Comparison of ENCODE assay signal across 18 cellular contexts in genomic region chr1:154190550-154190949, GRCh38. TPM values are rescaled to one million over a fixed set of nuclear protein-coding genes. Genes with fewer than 3 reads are reported as not detected.
DNase-seq lines count a peak whose midpoint lies in the region; ATAC-seq, FAIRE-seq and TF ChIP-seq lines count a peak whose summit lies in the region.
"Had no signal": no experiment of that assay in that cellular context is flagged by ENCODE, and none has a peak within 500 bp of the region (broad histone marks: within the 10 kb centered on the region; RNA-seq: fewer than 3 reads in every experiment).

No MANE protein-coding gene starts in this region.

- CTCF ChIA-PET in IMR-90 (lab: Yijun Ruan, JAX) (interaction anchor here (0.7 kb wide), 1 partner anchor 13 kb away, joined by 3 read pairs; no protein-coding TSS in a partner anchor), endothelial cell of umbilical vein (lab: Charles Lee) (interaction anchor here (0.9 to 2.0 kb wide), 4 partner anchors 9 to 145 kb away, joined by 3 to 22 read pairs (median 6); partner anchors contain the start of gene UBAP2L), Calu3 (lab: Charles Lee) (interaction anchor here (0.6 kb wide), 1 partner anchor 9 kb away, joined by 3 read pairs; no protein-coding TSS in a partner anchor)

- ATAC-seq in IMR-90 (ENCODE audit: low read depth) (peak; percentile 69), HG03097 (IDR thresholded peaks at IDR 0.05; ENCODE audit: low FRiP score, unreplicated experiment) (no peak), HG03175 (IDR thresholded peaks at IDR 0.05; ENCODE audit: unreplicated experiment) (no peak)
- no peak for ATAC-seq in activated T-cell treated with anti-CD3 and anti-CD28 coated beads, Interleukin-2, amount 50 U/mL, for 72 hours (replicated peaks in 1 of 2)
- ATAC-seq: activated CD4-positive, alpha-beta T cell treated with anti-CD3 and anti-CD28 coated beads for 36 hours; activated naive CD4-positive, alpha-beta T cell treated with anti-CD3 and anti-CD28 coated beads, Interleukin-2, amount 50 U/mL, for 72 hours; sciatic nerve had no signal

- no peak overlapping the region for H3K27ac Mint-ChIP-seq in Calu3 (ENCODE audit: unreplicated experiment)
- H3K27ac Mint-ChIP-seq in activated T-cell treated with anti-CD3 and anti-CD28 coated beads, Interleukin-2, amount 50 U/mL, for 72 hours = no peak overlapping the region
- H3K27ac Mint-ChIP-seq: activated CD4-positive, alpha-beta T cell treated with anti-CD3 and anti-CD28 coated beads for 36 hours; activated naive CD4-positive, alpha-beta T cell treated with anti-CD3 and anti-CD28 coated beads, Interleukin-2, amount 50 U/mL, for 72 hours had no signal

- peaks cover 4% of the 10 kb centered on the region for H3K4me1 ChIP-seq in IMR-90 (ENCODE audit: control insufficient read depth, insufficient read depth, low read length)
- peaks cover 23% of the 10 kb centered on the region for H3K4me1 ChIP-seq in endothelial cell of umbilical vein (ENCODE audit: control insufficient read depth, extremely low read depth, insufficient read depth, low read length)

- H2BK20ac ChIP-seq in IMR-90 (ENCODE audit: low read depth, low read length) = no peak overlapping the region

- no peak overlapping the region for H2AK5ac ChIP-seq in IMR-90 (ENCODE audit: low read depth, low read length)

- H4K5ac ChIP-seq in IMR-90 (ENCODE audit: low read depth, low read length) = no peak overlapping the region

- peaks cover 50% of the 10 kb centered on the region for H3K27me3 Mint-ChIP-seq in Calu3 (ENCODE audit: unreplicated experiment)
- H3K27me3 Mint-ChIP-seq in activated T-cell treated with anti-CD3 and anti-CD28 coated beads, Interleukin-2, amount 50 U/mL, for 72 hours (ENCODE audit: low read depth) = peaks cover 34% of the 10 kb centered on the region

- in situ Hi-C loops in IMR-90 (cut with MboI; ENCODE audit: low sequenced_read_pairs) = no loop called here

- no CpG with 5 or more reads among the region's 1 CpG for WGBS in IMR-90 (ENCODE audit: extremely low coverage in 2 of 2, insufficient read length in 1 of 2), 2 experiments

- TF ChIP-seq CTCF in AG10803 (conservative IDR thresholded peaks at IDR 0.05; ENCODE audit: low read length) = no peak
- no peak for TF ChIP-seq CTCF in IMR-90 (conservative IDR thresholded peaks at IDR 0.05; ENCODE audit: low read depth, low read length)
- TF ChIP-seq CTCF in endothelial cell of umbilical vein (IDR thresholded peaks at IDR 0.05; ENCODE audit: extremely low read depth in 1 of 2, insufficient read depth in 1 of 2, low read depth in 1 of 2, low read length in 2 of 2) = no peak
- no peak for TF ChIP-seq CTCF in Calu3 (IDR thresholded peaks at IDR 0.05; ENCODE audit: unreplicated experiment)

- H4K20me1 ChIP-seq in IMR-90 (ENCODE audit: insufficient read depth, low read length) = no peaks in the 10 kb centered on the region
- H4K20me1 ChIP-seq in endothelial cell of umbilical vein (replicated peaks; ENCODE audit: control insufficient read depth, extremely low read depth, insufficient read depth, low read length) = no peaks in the 10 kb centered on the region
- H4K20me1 ChIP-seq: BLaER1 had no signal

- H3K9me3 ChIP-seq in IMR-90 (ENCODE audit: control insufficient read depth, insufficient read depth, low read length) (no peaks in the 10 kb centered on the region), endothelial cell of umbilical vein (replicated peaks; ENCODE audit: control insufficient read depth, insufficient read depth, low read length) (no peaks in the 10 kb centered on the region)
- H3K9me3 ChIP-seq: BLaER1 had no signal

- H3K9ac ChIP-seq in IMR-90 (ENCODE audit: low read depth, low read length) (no peak overlapping the region), endothelial cell of umbilical vein (replicated peaks; ENCODE audit: extremely low read depth, insufficient read depth, low read length) (no peak overlapping the region)
- H3K9ac ChIP-seq: BLaER1 had no signal

- H3K4me3 ChIP-seq in AG10803 (ENCODE audit: low read length) (no peak overlapping the region), IMR-90 (ENCODE audit: insufficient read depth, low read depth, low read length) (no peak overlapping the region), endothelial cell of umbilical vein (replicated peaks in 1 of 3; ENCODE audit: insufficient read depth in 1 of 3, low read depth in 1 of 3, low read length in 3 of 3) (no peak overlapping the region)
- H3K4me3 ChIP-seq: BLaER1 had no signal

- H3K4me3 Mint-ChIP-seq in Calu3 (ENCODE audit: low read depth, unreplicated experiment) = no peak overlapping the region
- H3K4me3 Mint-ChIP-seq in activated T-cell treated with anti-CD3 and anti-CD28 coated beads, Interleukin-2, amount 50 U/mL, for 72 hours = no peak overlapping the region
- H3K4me3 Mint-ChIP-seq: activated CD4-positive, alpha-beta T cell treated with anti-CD3 and anti-CD28 coated beads for 36 hours; central memory CD8-positive, alpha-beta T cell; neural crest cell had no signal

- no peak overlapping the region for H3K56ac ChIP-seq in IMR-90 (ENCODE audit: extremely low read depth, insufficient read depth, low read length)

- H3K4ac ChIP-seq in IMR-90 (ENCODE audit: low read depth, low read length) = no peak overlapping the region

- H4K91ac ChIP-seq in IMR-90 (ENCODE audit: insufficient read depth, low read depth, low read length) = no peak overlapping the region

- no TSS peak for BruUV-seq in IMR-90 (replicated peaks; lab: Mats Ljungman, UMichigan)
- no TSS peak for BruUV-seq in endothelial cell of umbilical vein (replicated peaks; lab: Mats Ljungman, UMichigan)
- BruUV-seq in Calu3 (replicated peaks; lab: Mats Ljungman, UMichigan) = no TSS peak

- H4K8ac ChIP-seq in IMR-90 (ENCODE audit: low read depth in 2 of 2, low read length in 2 of 2) = no peak overlapping the region

- H3K79me2 ChIP-seq in endothelial cell of umbilical vein (ENCODE audit: control insufficient read depth, insufficient read depth, low read length) = no peaks in the 10 kb centered on the region

- H3K4me2 ChIP-seq in IMR-90 (ENCODE audit: low read depth, low read length) (peak overlapping the region; percentile 14; the same call in 1 of the 2 replicates), endothelial cell of umbilical vein (ENCODE audit: insufficient read depth, low read length) (peak overlapping the region; percentile 8)
- H3K4me2 ChIP-seq: BLaER1 had no signal

- no peak overlapping the region for H2BK5ac ChIP-seq in IMR-90 (ENCODE audit: low read depth, low read length, poor library complexity, severe bottlenecking)

- H2BK15ac ChIP-seq in IMR-90 (ENCODE audit: low read depth, low read length) = 0 out of 3 replicates have a peak overlapping the region, but pooled peaks have one; percentile 29

- FAIRE-seq in endothelial cell of umbilical vein (lab: Jason Lieb, UNC) = peak; percentile 82

- H3K27ac ChIP-seq in IMR-90 (ENCODE audit: insufficient read depth, low read length) (no peak overlapping the region), endothelial cell of umbilical vein (ENCODE audit: insufficient read depth, low read depth, low read length) (no peak overlapping the region)
- H3K27ac ChIP-seq: BLaER1 had no signal

- TF ChIP-seq POLR2A in IMR-90 (IDR thresholded peaks at IDR 0.05; ENCODE audit: low read depth, low read length) (no peak), endothelial cell of umbilical vein (IDR thresholded peaks at IDR 0.05; ENCODE audit: low read depth, low read length) (no peak)

- no peak for TF ChIP-seq RAD21 in IMR-90 (IDR thresholded peaks at IDR 0.05; ENCODE audit: low read length)

- H2AFZ ChIP-seq in IMR-90 (replicated peaks; ENCODE audit: low read length, poor library complexity) = no peak overlapping the region
- no peak overlapping the region for H2AFZ ChIP-seq in endothelial cell of umbilical vein (ENCODE audit: low read depth, low read length)

- H3K27me3 ChIP-seq in IMR-90 (ENCODE audit: control insufficient read depth, insufficient read depth, low read length) (peaks cover 27% of the 10 kb centered on the region), endothelial cell of umbilical vein (ENCODE audit: control insufficient read depth in 2 of 2, insufficient read depth in 2 of 2, low read length in 2 of 2) (peaks cover 14% of the 10 kb centered on the region in 2 experiments)
- H3K27me3 ChIP-seq: BLaER1 had no signal

- dilution Hi-C loops in IMR-90 (cut with HindIII; ENCODE audit: low sequenced_read_pairs, unreplicated experiment) (no loop called here), endothelial cell of umbilical vein (cut with MboI; ENCODE audit: extremely low pct_ligation_motif_present, low sequenced_read_pairs) (no loop called here)

- no peaks in the 10 kb centered on the region for H3K36me3 Mint-ChIP-seq in Calu3 (ENCODE audit: insufficient read depth, unreplicated experiment)
- H3K36me3 Mint-ChIP-seq in activated T-cell treated with anti-CD3 and anti-CD28 coated beads, Interleukin-2, amount 50 U/mL, for 72 hours (ENCODE audit: insufficient read depth in 2 of 2) = no peaks in the 10 kb centered on the region
- H3K36me3 Mint-ChIP-seq: activated naive CD4-positive, alpha-beta T cell treated with anti-CD3 and anti-CD28 coated beads, Interleukin-2, amount 50 U/mL, for 72 hours had no signal

- no peaks in the 10 kb centered on the region for H3K79me1 ChIP-seq in IMR-90 (ENCODE audit: low read depth in 1 of 2, low read length in 2 of 2)

- H3K18ac ChIP-seq in IMR-90 (ENCODE audit: low read depth, low read length) = no peak overlapping the region

- H3K4me1 Mint-ChIP-seq in Calu3 (ENCODE audit: low read depth, unreplicated experiment) = peaks cover 14% of the 10 kb centered on the region
- H3K4me1 Mint-ChIP-seq in activated T-cell treated with anti-CD3 and anti-CD28 coated beads, Interleukin-2, amount 50 U/mL, for 72 hours (ENCODE audit: low read depth) = peaks cover 20% of the 10 kb centered on the region
- H3K4me1 Mint-ChIP-seq: central memory CD8-positive, alpha-beta T cell had no signal

- H3K36me3 ChIP-seq in IMR-90 (ENCODE audit: control insufficient read depth, insufficient read depth, low read length) = no peaks in the 10 kb centered on the region
- no peaks in the 10 kb centered on the region for H3K36me3 ChIP-seq in endothelial cell of umbilical vein (ENCODE audit: control insufficient read depth in 2 of 2, extremely low read depth in 1 of 2, insufficient read depth in 2 of 2, low read length in 2 of 2)
- H3K36me3 ChIP-seq: BLaER1 had no signal

- POLR2A ChIA-PET in IMR-90 (lab: Charles Lee; ENCODE audit: unreplicated experiment) = no interaction called here
- POLR2A ChIA-PET in endothelial cell of umbilical vein (lab: Charles Lee) = interaction anchor here (1.0 kb wide), 1 partner anchor 9 kb away, joined by 3 read pairs; no protein-coding TSS in a partner anchor

- H3K9me3 Mint-ChIP-seq in Calu3 (ENCODE audit: low read depth, unreplicated experiment) = no peaks in the 10 kb centered on the region
- H3K9me3 Mint-ChIP-seq in activated T-cell treated with anti-CD3 and anti-CD28 coated beads, Interleukin-2, amount 50 U/mL, for 72 hours = no peaks in the 10 kb centered on the region
- H3K9me3 Mint-ChIP-seq: activated naive CD4-positive, alpha-beta T cell treated with anti-CD3 and anti-CD28 coated beads, Interleukin-2, amount 50 U/mL, for 72 hours; central memory CD8-positive, alpha-beta T cell; neural crest cell had no signal

- no peak overlapping the region for H3K14ac ChIP-seq in IMR-90 (replicated peaks; ENCODE audit: low read depth, low read length)

- H3K23ac ChIP-seq in IMR-90 (ENCODE audit: low read depth, low read length) = no peak overlapping the region

- no peak overlapping the region for H2BK120ac ChIP-seq in IMR-90 (ENCODE audit: low read depth, low read length)

- no peak overlapping the region for H2AK9ac ChIP-seq in IMR-90 (replicated peaks; ENCODE audit: low read depth, low read length, poor library complexity)

- DNase-seq in AG10803 (ENCODE audit: low read depth) (peak; percentile 14), IMR-90 (peak; percentile 50), endothelial cell of umbilical vein (ENCODE audit: low read depth, low spot score) (peak; percentile 88), lung microvascular endothelial cell (ENCODE audit: low read depth in 2 of 2) (peak; percentile 77 to 91), Calu3 (no peak)
- DNase-seq in activated T-cell treated with anti-CD3 and anti-CD28 coated beads, Interleukin-2, amount 50 U/mL, for 72 hours = no peak
- DNase-seq: activated CD4-positive, alpha-beta T cell treated with anti-CD3 and anti-CD28 coated beads for 36 hours; hypothalamus; stimulated activated CD4-positive, alpha-beta T cell treated with anti-CD3 and anti-CD28 coated beads, Interleukin-4, amount 100 ng/mL, for 4 hours; trophoblast cell had no signal

- H3K9me1 ChIP-seq in IMR-90 (ENCODE audit: insufficient read depth, low read length) (no peaks in the 10 kb centered on the region), endothelial cell of umbilical vein (replicated peaks; ENCODE audit: control insufficient read depth, extremely low read depth, insufficient read depth, low read length) (no peaks in the 10 kb centered on the region)

- intact Hi-C loops in IMR-90 (cut with micrococcal nuclease) = no loop called here
- intact Hi-C loops in endothelial cell of umbilical vein (cut with micrococcal nuclease) = loop anchor here (1.0 to 10.0 kb wide), 2 partner anchors 30 to 284 kb away; partner anchors contain the start of gene UBAP2L
- intact Hi-C loops in Calu3 (cut with micrococcal nuclease; ENCODE audit: unreplicated experiment) = loop anchor here (10.0 kb wide), 2 partner anchors 144 to 354 kb away; no protein-coding TSS in a partner anchor

RNA-seq across cellular contexts. Expression of gene TPM3, which starts 1.4 kb away (rescaled TPM):
- total RNA-seq in IMR-90 (2012; rRNA removed) (530 and 974 TPM in 2 replicates), endothelial cell of umbilical vein (924 and 927 TPM in 2 replicates), lung microvascular endothelial cell (297 and 300 TPM in 2 replicates), Calu3 (2022) (564 and 582 TPM in 2 replicates)
- polyA plus RNA-seq in IMR-90 (2012; rRNA removed) (409 and 438 TPM in 2 replicates), endothelial cell of umbilical vein (318 and 395 TPM in 2 replicates)
- polyA plus RNA-seq in IMR-90 (2012; cell fraction: cytosol; rRNA removed) = 159 and 397 TPM in 2 replicates
- 82.6 and 262 TPM in 2 replicates for polyA plus RNA-seq in IMR-90 (2012; cell fraction: nucleus; rRNA removed; ENCODE audit: low replicate concordance)
- polyA plus RNA-seq in endothelial cell of umbilical vein (2011; cell fraction: cytosol; rRNA removed) = 562 and 745 TPM in 2 replicates
- polyA plus RNA-seq in endothelial cell of umbilical vein (2011; cell fraction: nucleus; rRNA removed) = 337 and 551 TPM in 2 replicates
- 684 and 993 TPM in 2 replicates for polyA plus RNA-seq in endothelial cell of umbilical vein (2012)
- 233 and 252 TPM in 2 replicates for polyA minus RNA-seq in endothelial cell of umbilical vein
- 118 TPM for polyA minus RNA-seq in endothelial cell of umbilical vein (2011; cell fraction: cytosol; rRNA and poly(A)+ RNA removed)
- 96.0 and 101 TPM in 2 replicates for polyA minus RNA-seq in endothelial cell of umbilical vein (2011; cell fraction: nucleus; rRNA and poly(A)+ RNA removed)
- total RNA-seq in activated T-cell treated with anti-CD3 and anti-CD28 coated beads, Interleukin-2, amount 50 U/mL, for 72 hours = 100 to 1,000 TPM; 456 to 468 TPM

RNA-seq across cellular contexts. Expression of gene CFAP141, which starts 15.6 kb away (rescaled TPM):
- total RNA-seq in IMR-90 (2012; rRNA removed) (not detected in 2 replicates), endothelial cell of umbilical vein (not detected in 2 replicates), lung microvascular endothelial cell (not detected in 2 replicates), Calu3 (2022) (not detected in 2 replicates)
- polyA plus RNA-seq in IMR-90 (2012; rRNA removed) (not detected in 2 replicates), endothelial cell of umbilical vein (not detected in 2 replicates)
- not detected in 2 replicates for polyA plus RNA-seq in IMR-90 (2012; cell fraction: cytosol; rRNA removed)
- not detected in 2 replicates for polyA plus RNA-seq in IMR-90 (2012; cell fraction: nucleus; rRNA removed; ENCODE audit: low replicate concordance)
- polyA plus RNA-seq in endothelial cell of umbilical vein (2011; cell fraction: cytosol; rRNA removed) = 0.41 TPM in 1 of 2 replicates, not detected in the other
- polyA plus RNA-seq in endothelial cell of umbilical vein (2011; cell fraction: nucleus; rRNA removed) = not detected in 2 replicates
- not detected in 2 replicates for polyA plus RNA-seq in endothelial cell of umbilical vein (2012)
- polyA minus RNA-seq in endothelial cell of umbilical vein = not detected in 2 replicates
- not detected for polyA minus RNA-seq in endothelial cell of umbilical vein (2011; cell fraction: cytosol; rRNA and poly(A)+ RNA removed)
- polyA minus RNA-seq in endothelial cell of umbilical vein (2011; cell fraction: nucleus; rRNA and poly(A)+ RNA removed) = not detected in 2 replicates
- total RNA-seq in activated T-cell treated with anti-CD3 and anti-CD28 coated beads, Interleukin-2, amount 50 U/mL, for 72 hours = not detected
- total RNA-seq: activated CD4-positive, alpha-beta T cell treated with anti-CD3 and anti-CD28 coated beads for 36 hours; activated naive CD4-positive, alpha-beta T cell treated with anti-CD3 and anti-CD28 coated beads, Interleukin-2, amount 50 U/mL, for 72 hours; lower leg skin; neural crest cell; sciatic nerve had no signal

RNA-seq across cellular contexts. Expression of gene UBAP2L, which starts 30.2 kb away (rescaled TPM):
- total RNA-seq in IMR-90 (2012; rRNA removed) = 57.5 and 77.2 TPM in 2 replicates
- polyA plus RNA-seq in IMR-90 (2012; rRNA removed) = 149 and 156 TPM in 2 replicates
- 58.9 and 125 TPM in 2 replicates for polyA plus RNA-seq in IMR-90 (2012; cell fraction: cytosol; rRNA removed)
- polyA plus RNA-seq in IMR-90 (2012; cell fraction: nucleus; rRNA removed; ENCODE audit: low replicate concordance) = 363 and 547 TPM in 2 replicates
- total RNA-seq in endothelial cell of umbilical vein = 229 and 235 TPM in 2 replicates
- 280 and 323 TPM in 2 replicates for polyA plus RNA-seq in endothelial cell of umbilical vein
- 109 and 127 TPM in 2 replicates for polyA plus RNA-seq in endothelial cell of umbilical vein (2011; cell fraction: cytosol; rRNA removed)
- polyA plus RNA-seq in endothelial cell of umbilical vein (2011; cell fraction: nucleus; rRNA removed) = 442 and 476 TPM in 2 replicates
- polyA plus RNA-seq in endothelial cell of umbilical vein (2012) = 123 and 166 TPM in 2 replicates
- 366 and 370 TPM in 2 replicates for polyA minus RNA-seq in endothelial cell of umbilical vein
- 60.5 TPM for polyA minus RNA-seq in endothelial cell of umbilical vein (2011; cell fraction: cytosol; rRNA and poly(A)+ RNA removed)
- 247 and 358 TPM in 2 replicates for polyA minus RNA-seq in endothelial cell of umbilical vein (2011; cell fraction: nucleus; rRNA and poly(A)+ RNA removed)
- total RNA-seq in lung microvascular endothelial cell = 30.1 and 34.3 TPM in 2 replicates
- 245 and 250 TPM in 2 replicates for total RNA-seq in Calu3 (2022)
- total RNA-seq in activated T-cell treated with anti-CD3 and anti-CD28 coated beads, Interleukin-2, amount 50 U/mL, for 72 hours = 100 to 1,000 TPM; 166 to 171 TPM

RNA-seq across cellular contexts. Expression of gene NUP210L, which starts 35.7 kb away (rescaled TPM):
- total RNA-seq in IMR-90 (2012; rRNA removed) (under 0.01 TPM in 2 replicates), endothelial cell of umbilical vein (0.07 TPM in 1 of 2 replicates, not detected in the other), lung microvascular endothelial cell (under 0.01 and 0.20 TPM in 2 replicates), Calu3 (2022) (0.12 TPM in 1 of 2 replicates, not detected in the other)
- polyA plus RNA-seq in IMR-90 (2012; rRNA removed) (0.02 TPM in 1 of 2 replicates, not detected in the other), endothelial cell of umbilical vein (0.01 TPM in 1 of 2 replicates, not detected in the other)
- under 0.01 TPM in 1 of 2 replicates, not detected in the other for polyA plus RNA-seq in IMR-90 (2012; cell fraction: cytosol; rRNA removed)
- polyA plus RNA-seq in IMR-90 (2012; cell fraction: nucleus; rRNA removed; ENCODE audit: low replicate concordance) = 0.02 and 0.13 TPM in 2 replicates
- 0.01 TPM in 1 of 2 replicates, not detected in the other for polyA plus RNA-seq in endothelial cell of umbilical vein (2011; cell fraction: cytosol; rRNA removed)
- 0.07 TPM in 2 replicates for polyA plus RNA-seq in endothelial cell of umbilical vein (2011; cell fraction: nucleus; rRNA removed)
- not detected in 2 replicates for polyA plus RNA-seq in endothelial cell of umbilical vein (2012)
- 0.04 TPM in 1 of 2 replicates, not detected in the other for polyA minus RNA-seq in endothelial cell of umbilical vein
- polyA minus RNA-seq in endothelial cell of umbilical vein (2011; cell fraction: cytosol; rRNA and poly(A)+ RNA removed) = not detected
- polyA minus RNA-seq in endothelial cell of umbilical vein (2011; cell fraction: nucleus; rRNA and poly(A)+ RNA removed) = 0.10 TPM in 2 replicates
- total RNA-seq in activated T-cell treated with anti-CD3 and anti-CD28 coated beads, Interleukin-2, amount 50 U/mL, for 72 hours = under 1 TPM; 0.07 to 0.14 TPM

Comparison
In these comparisons a context has a peak if more than half of its experiments do, and no peak if none do; other contexts are left out.
1. DNase-seq: peak in AG10803 (single experiment), IMR-90 (single experiment), endothelial cell of umbilical vein (single experiment) and lung microvascular endothelial cell (2 of 2); none in Calu3 (single experiment) and activated T-cell treated with anti-CD3 and anti-CD28 coated beads, Interleukin-2, amount 50 U/mL, for 72 hours (0 of 2).